Comparison of ENCODE assay signal across 9 cellular contexts in the genomic region with DNA sequence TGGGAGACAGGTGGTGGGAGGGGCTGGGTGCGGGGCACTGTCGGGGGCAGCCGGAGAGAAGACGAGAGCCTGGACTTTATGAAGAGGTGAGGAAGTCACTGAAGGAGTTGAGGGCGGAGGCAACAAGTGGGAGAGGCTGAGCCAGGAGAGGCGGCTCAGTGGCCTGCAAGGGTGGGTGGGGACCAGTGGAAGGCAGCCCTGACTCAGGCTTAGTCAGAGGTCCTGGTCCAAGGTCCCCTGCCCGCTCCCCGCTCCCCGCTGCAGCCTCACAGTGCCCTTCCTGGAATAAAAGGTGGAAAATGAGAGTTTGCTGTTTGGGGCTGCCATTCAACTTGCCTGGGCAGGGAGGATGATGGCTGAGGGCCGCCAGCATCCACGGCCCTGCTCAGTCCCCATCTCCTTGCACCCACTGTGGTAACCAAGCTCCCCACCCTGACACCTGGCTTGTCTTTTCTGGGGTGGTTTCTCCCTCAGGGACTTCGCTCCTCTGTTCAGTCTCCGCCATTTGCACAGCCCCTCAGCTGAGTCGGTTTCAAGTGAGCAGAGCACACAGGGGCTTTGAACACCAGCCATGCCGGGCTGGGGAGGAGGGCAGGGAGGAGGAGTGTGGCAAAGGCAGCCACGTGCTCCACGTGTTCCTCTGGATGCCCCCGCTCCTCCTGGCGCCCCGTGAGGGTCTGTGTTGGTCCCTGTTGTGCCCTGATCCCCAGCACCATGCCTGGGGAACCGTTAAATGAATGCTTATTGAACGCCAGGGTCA. TPM values are rescaled to one million over a fixed set of nuclear protein-coding genes. Genes with fewer than 3 reads are reported as not detected.
A peak's percentile ranks its signal among the peaks of the same experiment; 100 is the strongest.
DNase-seq lines count a peak whose midpoint lies in the region; ATAC-seq, FAIRE-seq and TF ChIP-seq lines count a peak whose summit lies in the region.
"Had no signal": no experiment of that assay in that cellular context is flagged by ENCODE, and none has a peak within 500 bp of the region (broad histone marks: within the 10 kb centered on the region; RNA-seq: fewer than 3 reads in every experiment).

No MANE protein-coding gene starts in this region.

- in situ Hi-C loops in mammary epithelial cell (cut with MboI; ENCODE audit: low sequenced_read_pairs in 2 of 2): no loop called here

- no peak for TF ChIP-seq POLR2A in upper lobe of left lung (IDR thresholded peaks at IDR 0.05)

- H3K79me2 ChIP-seq in mammary epithelial cell (ENCODE audit: insufficient read depth, low read length): no peaks in the 10 kb centered on the region

- no peaks in the 10 kb centered on the region for H3K9me3 ChIP-seq in mammary epithelial cell (replicated peaks; ENCODE audit: insufficient read depth, low read length)
- H3K9me3 ChIP-seq in upper lobe of left lung: no peaks in the 10 kb centered on the region

- H3K4me2 ChIP-seq in mammary epithelial cell (ENCODE audit: insufficient read depth, low read depth, low read length): no peak overlapping the region

- no peak overlapping the region for H3K4me3 ChIP-seq in mammary epithelial cell (replicated peaks in 1 of 3; ENCODE audit: insufficient read depth in 1 of 3, low read depth in 2 of 3, low read length in 3 of 3)
- H3K4me3 ChIP-seq in upper lobe of left lung: no peak overlapping the region

- H3K27ac ChIP-seq in mammary epithelial cell (ENCODE audit: insufficient read depth, low read depth, low read length) (no peak overlapping the region), upper lobe of left lung (peak overlapping the region in 3 of 4 donors; percentile 14 to 54 (median 32))

- no peak for TF ChIP-seq EP300 in upper lobe of left lung (IDR thresholded peaks at IDR 0.05)

- CTCF ChIA-PET in mammary epithelial cell (lab: Charles Lee; ENCODE audit: low non-redundant PET): interaction anchor here (0.5 to 0.6 kb wide), 2 partner anchors 51 to 842 kb away, joined by 3 to 5 read pairs; no protein-coding TSS in a partner anchor

- H3K27me3 ChIP-seq in mammary epithelial cell (ENCODE audit: insufficient read depth, low read length) (no peaks in the 10 kb centered on the region), upper lobe of left lung (no peaks in the 10 kb centered on the region)

- ATAC-seq in upper lobe of left lung (ENCODE audit: low FRiP score in 2 of 2): peak; percentile 42 to 88
- no peak for ATAC-seq in GM19351 (IDR thresholded peaks at IDR 0.05; ENCODE audit: unreplicated experiment)
- ATAC-seq in GM18861 (IDR thresholded peaks at IDR 0.05; ENCODE audit: unreplicated experiment): no peak

- no peaks in the 10 kb centered on the region for H3K36me3 ChIP-seq in mammary epithelial cell (ENCODE audit: insufficient read depth, low read length)
- no peaks in the 10 kb centered on the region for H3K36me3 ChIP-seq in upper lobe of left lung

- TF ChIP-seq CTCF in mammary epithelial cell (conservative IDR thresholded peaks at IDR 0.05 in 1 of 2, IDR thresholded peaks at IDR 0.05 in 1 of 2; ENCODE audit: extremely low read depth in 1 of 2, insufficient read depth in 1 of 2, low read depth in 1 of 2, low read length in 2 of 2) (no peak), upper lobe of left lung (IDR thresholded peaks at IDR 0.05) (no peak)

- peak overlapping the region; percentile 18 for H2AFZ ChIP-seq in mammary epithelial cell (ENCODE audit: low read depth, low read length)

- 86% methylated on average over 11 of the region's 22 CpGs for WGBS in mammary epithelial cell (ENCODE audit: low coverage, missing lambda C conversion rate)
- WGBS in upper lobe of left lung, 2 donors: 73 to 76% methylated on average over 16 to 22 of the region's 22 CpGs

- H4K20me1 ChIP-seq in mammary epithelial cell (ENCODE audit: insufficient read depth, low read length): no peaks in the 10 kb centered on the region

- no TSS peak for BruUV-seq in mammary epithelial cell (replicated peaks; lab: Mats Ljungman, UMichigan)

- no peak overlapping the region for H3K9ac ChIP-seq in mammary epithelial cell (ENCODE audit: insufficient read depth, low read length)

- H3K4me1 ChIP-seq in mammary epithelial cell (ENCODE audit: insufficient read depth, low read length) (peaks cover 27% of the 10 kb centered on the region), upper lobe of left lung (peaks cover 14 to 17% (median 16%) of the 10 kb centered on the region in 4 donors)

- peak; percentile 77 for DNase-seq in HTR-8/SVneo (ENCODE audit: insufficient read length, low spot score)
- DNase-seq in mammary epithelial cell: peak; percentile 78
- DNase-seq in kidney glomerular epithelial cell (lab: John Stamatoyannopoulos, UW): peak; percentile 51
- peak in 1 of 2 donors; percentile 73 for DNase-seq in upper lobe of left lung
- DNase-seq in DMS 273 (lab: John Stamatoyannopoulos, UW; ENCODE audit: unreplicated experiment): no peak
- no peak for DNase-seq in midbrain (lab: John Stamatoyannopoulos, UW)
- DNase-seq: activated CD4-positive, alpha-beta T cell treated with anti-CD3 and anti-CD28 coated beads, Interleukin-2, amount 10 ng/mL, durations not matched to agents 24 days and 14 days had no signal

- intact Hi-C loops in mammary epithelial cell (cut with micrococcal nuclease): no loop called here

- dilution Hi-C loops in mammary epithelial cell (cut with HindIII; ENCODE audit: low sequenced_read_pairs): no loop called here

- FAIRE-seq in HTR-8/SVneo (lab: Jason Lieb, UNC): peak; percentile 4

RNA-seq across cellular contexts. Expression of a gene that starts 13.7 kb away (rescaled TPM):
- total RNA-seq in mammary epithelial cell (10 to 100 TPM; 34.0 to 49.8 TPM), upper lobe of left lung (10 to 100 TPM; 23.0 to 85.8 (median 46.5) TPM)
- polyA plus RNA-seq in mammary epithelial cell: 52.5 TPM
- 11.8 TPM for polyA minus RNA-seq in mammary epithelial cell

RNA-seq across cellular contexts. Expression of a gene that starts 15.7 kb away (rescaled TPM):
- total RNA-seq in mammary epithelial cell (10 to 100 TPM; 30.2 to 45.7 TPM), upper lobe of left lung (10 to 100 TPM; 15.3 to 29.3 (median 25.5) TPM)
- polyA plus RNA-seq in mammary epithelial cell: 29.3 TPM
- polyA minus RNA-seq in mammary epithelial cell: 32.7 TPM

Comparison
In these comparisons a context has a peak if more than half of its experiments do, and no peak if none do; other contexts are left out.
1. DNase-seq: peak in HTR-8/SVneo (single experiment), mammary epithelial cell (single experiment) and kidney glomerular epithelial cell (single experiment); none in DMS 273 (single experiment) and midbrain (single experiment).
2. ATAC-seq: peak in upper lobe of left lung (2 of 2); none in GM19351 (single experiment) and GM18861 (single experiment).